In genomic region chr12:26227376-26227775, GRCh38 we compare ENCODE assay signal across 14 cellular contexts. TPM values are rescaled to one million over a fixed set of nuclear protein-coding genes. Genes with fewer than 3 reads are reported as not detected.
A peak's percentile ranks its signal among the peaks of the same experiment; 100 is the strongest.
DNase-seq lines count a peak whose midpoint lies in the region; ATAC-seq and TF ChIP-seq lines count a peak whose summit lies in the region.
"Had no signal": no experiment of that assay in that cellular context is flagged by ENCODE, and none has a peak within 500 bp of the region (broad histone marks: within the 10 kb centered on the region; RNA-seq: fewer than 3 reads in every experiment).

No MANE protein-coding gene starts in this region.

- H3K4me1 ChIP-seq in left ventricle myocardium inferior (peaks cover 12% of the 10 kb centered on the region), right atrium auricular region (peaks cover 0 to 8% of the 10 kb centered on the region in 2 donors), esophagus muscularis mucosa (peaks cover 7 to 29% (median 18%) of the 10 kb centered on the region in 4 donors), neural progenitor cell (no peaks in the 10 kb centered on the region)

- H3K36me3 ChIP-seq in left ventricle myocardium inferior (no peaks in the 10 kb centered on the region), right atrium auricular region (no peaks in the 10 kb centered on the region), esophagus muscularis mucosa (no peaks in the 10 kb centered on the region), neural progenitor cell (no peaks in the 10 kb centered on the region)

- no peaks in the 10 kb centered on the region for H4K20me1 ChIP-seq in neural progenitor cell (ENCODE audit: low read depth)

- no peak overlapping the region for H2AFZ ChIP-seq in neural progenitor cell (replicated peaks)

- H3K4me1 Mint-ChIP-seq in neural progenitor cell, result peaks cover 11% of the 10 kb centered on the region
- H3K4me1 Mint-ChIP-seq: stimulated activated effector memory CD8-positive, alpha-beta T cell treated with anti-CD3 and anti-CD28 coated beads, Interleukin-12 subunit alpha, Interleukin-12 subunit beta, amount 100 ng/mL, for 72 hours had no signal

- peaks cover 6% of the 10 kb centered on the region for H3F3A ChIP-seq in neural progenitor cell (ENCODE audit: low read depth)

- no peaks in the 10 kb centered on the region for H3K9me3 Mint-ChIP-seq in neural progenitor cell
- H3K9me3 Mint-ChIP-seq: activated T-helper 2 cell treated with anti-CD3 and anti-CD28 coated beads, Interferon-gamma antibody, Interleukin-2, Interleukin-4, amounts not matched to agents 10 μg/mL and 5 μg/mL and 100 μg/mL, durations not matched to agents 14 hours and 24 hours and 36 hours; stimulated activated effector memory CD8-positive, alpha-beta T cell treated with anti-CD3 and anti-CD28 coated beads, Interleukin-12 subunit alpha, Interleukin-12 subunit beta, amount 100 ng/mL, for 72 hours had no signal

- no peak for ATAC-seq in sciatic nerve
- ATAC-seq: stimulated activated effector memory CD8-positive, alpha-beta T cell treated with anti-CD3 and anti-CD28 coated beads, Interleukin-12 subunit alpha, Interleukin-12 subunit beta, amount 100 ng/mL, for 72 hours had no signal

- intact Hi-C loops in left ventricle myocardium inferior (cut with micrococcal nuclease) (no loop called here), esophagus muscularis mucosa (cut with DNase I) (loop anchor here (10.0 kb wide), 1 partner anchor 103 kb away; the partner anchor contains the start of gene BHLHE41), sciatic nerve (cut with DNase I) (no loop called here)

- H3K9ac ChIP-seq in neural progenitor cell, result no peak overlapping the region

- H3K4me2 ChIP-seq in neural progenitor cell, result peak overlapping the region; percentile 87

- H3K27me3 Mint-ChIP-seq in neural progenitor cell (ENCODE audit: insufficient read depth, low read depth), result peaks cover 16% of the 10 kb centered on the region

- H3K27ac ChIP-seq in left ventricle myocardium inferior (replicated peaks) (no peak overlapping the region), right atrium auricular region (no peak overlapping the region), esophagus muscularis mucosa (replicated peaks in 1 of 4) (peak overlapping the region; percentile 74 to 85 (median 84)), neural progenitor cell (no peak overlapping the region)
- H3K27ac ChIP-seq: coronary artery had no signal

- H3K4me3 ChIP-seq in left ventricle myocardium inferior (peak overlapping the region; percentile 67), right atrium auricular region (peak overlapping the region in 1 of 2 donors; percentile 51), esophagus muscularis mucosa (peak overlapping the region; percentile 49 to 64 (median 56)), neural progenitor cell (peak overlapping the region; percentile 48)
- H3K4me3 ChIP-seq: mucosa of descending colon had no signal

- TF ChIP-seq CTCF in left ventricle myocardium inferior (IDR thresholded peaks at IDR 0.05; ENCODE audit: borderline replicate concordance) (no peak), right atrium auricular region (IDR thresholded peaks at IDR 0.05) (no peak), esophagus muscularis mucosa (IDR thresholded peaks at IDR 0.05) (no peak), neural progenitor cell (IDR thresholded peaks at IDR 0.05) (no peak)

- in situ Hi-C loops in ACHN (cut with HindIII; ENCODE audit: low pct_ligation_motif_present, low pct_unique_long_range_greater_than_20kb, low sequenced_read_pairs), result no loop called here

- no peak overlapping the region for H3K27ac Mint-ChIP-seq in neural progenitor cell
- H3K27ac Mint-ChIP-seq: activated T-helper 2 cell treated with anti-CD3 and anti-CD28 coated beads, Interferon-gamma antibody, Interleukin-2, Interleukin-4, amounts not matched to agents 10 μg/mL and 5 μg/mL and 100 μg/mL, durations not matched to agents 14 hours and 24 hours and 36 hours; stimulated activated effector memory CD8-positive, alpha-beta T cell treated with anti-CD3 and anti-CD28 coated beads, Interleukin-12 subunit alpha, Interleukin-12 subunit beta, amount 100 ng/mL, for 72 hours had no signal

- peak overlapping the region; percentile 82 for H3K4me3 Mint-ChIP-seq in neural progenitor cell
- H3K4me3 Mint-ChIP-seq: stimulated activated effector memory CD8-positive, alpha-beta T cell treated with anti-CD3 and anti-CD28 coated beads, Interleukin-12 subunit alpha, Interleukin-12 subunit beta, amount 100 ng/mL, for 72 hours had no signal

- WGBS in esophagus muscularis mucosa, result 47% methylated on average over 5 of the region's 5 CpGs

- H3K27me3 ChIP-seq in left ventricle myocardium inferior (ENCODE audit: low read depth) (peaks cover 7% of the 10 kb centered on the region), right atrium auricular region (no peaks in the 10 kb centered on the region), esophagus muscularis mucosa (no peaks in the 10 kb centered on the region), neural progenitor cell (peaks cover 64% of the 10 kb centered on the region)

- no peak for TF ChIP-seq POLR2A in esophagus muscularis mucosa (IDR thresholded peaks at IDR 0.05; ENCODE audit: low read depth)

- TF ChIP-seq EP300 in esophagus muscularis mucosa (IDR thresholded peaks at IDR 0.05), result no peak

- H3K36me3 Mint-ChIP-seq in neural progenitor cell, result no peaks in the 10 kb centered on the region
- H3K36me3 Mint-ChIP-seq: stimulated activated effector memory CD8-positive, alpha-beta T cell treated with anti-CD3 and anti-CD28 coated beads, Interleukin-12 subunit alpha, Interleukin-12 subunit beta, amount 100 ng/mL, for 72 hours had no signal

- DNase-seq in left ventricle myocardium inferior (no peak), right atrium auricular region (ENCODE audit: low spot score) (no peak), esophagus muscularis mucosa (ENCODE audit: extremely low spot score) (no peak), neural progenitor cell (ENCODE audit: low spot score) (no peak), ACHN (no peak), NCI-H446 treated with DMSO at 0.1 percent for 48 hours (lab: John Stamatoyannopoulos, UW) (no peak), DMS79 (lab: John Stamatoyannopoulos, UW) (no peak), sciatic nerve (ENCODE audit: low spot score) (no peak)
- DNase-seq: activated CD4-positive, CD25-positive, alpha-beta regulatory T cell treated with anti-CD3 and anti-CD28 coated beads, Interleukin-2, amount 50 U/mL, for 72 hours; SHP77 had no signal

- no peaks in the 10 kb centered on the region for H3K79me2 ChIP-seq in neural progenitor cell (ENCODE audit: low read depth)

- H3K9me3 ChIP-seq in left ventricle myocardium inferior (replicated peaks), result no peaks in the 10 kb centered on the region
- H3K9me3 ChIP-seq in right atrium auricular region, result no peaks in the 10 kb centered on the region
- no peaks in the 10 kb centered on the region for H3K9me3 ChIP-seq in esophagus muscularis mucosa
- no peaks in the 10 kb centered on the region for H3K9me3 ChIP-seq in neural progenitor cell (ENCODE audit: low read depth)
- H3K9me3 ChIP-seq: mucosa of descending colon had no signal

RNA-seq across cellular contexts. Expression of gene SSPN, which starts 32.0 kb away (rescaled TPM):
- total RNA-seq in left ventricle myocardium inferior (67.4 TPM), right atrium auricular region (10 to 100 TPM; 52.4 to 61.1 TPM), esophagus muscularis mucosa (10 to 100 TPM; 36.4 to 81.8 (median 64.9) TPM), neural progenitor cell (ENCODE audit: low replicate concordance) (0.50 and 0.84 TPM in 2 replicates), sciatic nerve (119 TPM)
- total RNA-seq: activated T-helper 2 cell treated with anti-CD3 and anti-CD28 coated beads, Interferon-gamma antibody, Interleukin-2, Interleukin-4, amounts not matched to agents 10 μg/mL and 5 μg/mL and 100 μg/mL, durations not matched to agents 14 hours and 24 hours and 36 hours had no signal

Comparison
In these comparisons a context has a peak if more than half of its experiments do, and no peak if none do; other contexts are left out.
1. H3K27ac ChIP-seq: peak in esophagus muscularis mucosa (4 of 4); none in left ventricle myocardium inferior (single experiment), right atrium auricular region (0 of 2) and neural progenitor cell (single experiment).
2. RNA of gene SSPN, which starts 32.0 kb away (total RNA-seq): 119 TPM in sciatic nerve (single experiment), 36.4 to 81.8 TPM in esophagus muscularis mucosa, 67.4 TPM in left ventricle myocardium inferior (single experiment) and 52.4 to 61.1 TPM in right atrium auricular region; 0.50 to 0.84 TPM in neural progenitor cell; every median in the first group is over 10 times any median in the second.